In the genomic region with DNA sequence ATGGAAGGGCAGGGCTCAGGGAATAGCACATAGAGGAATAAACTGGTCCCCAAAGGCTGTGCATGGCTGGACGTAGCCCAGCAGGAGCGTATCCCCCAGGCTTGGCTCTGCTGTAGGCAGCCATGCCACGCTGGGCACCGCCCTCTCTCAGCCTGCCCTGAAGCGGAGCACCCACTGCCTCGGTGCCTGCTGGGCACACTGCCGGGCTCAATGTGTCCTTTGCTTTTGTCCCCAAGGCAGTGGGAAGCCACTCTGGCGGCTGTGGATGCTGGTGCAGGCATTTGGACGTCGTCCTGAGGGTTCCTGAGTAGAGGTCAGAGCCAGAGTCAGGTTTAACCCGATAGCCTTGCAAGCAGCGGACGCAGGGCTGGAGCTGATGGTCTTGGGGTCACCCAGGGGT, we compare ENCODE assay signal across 14 cellular contexts.
"Had no signal": no experiment of that assay in that cellular context is flagged by ENCODE, and none has a peak within 500 bp of the region (broad histone marks: within the 10 kb centered on the region; RNA-seq: fewer than 3 reads in every experiment).

No MANE protein-coding gene starts in this region.

- H3K4me1 ChIP-seq: SJSA1 had no signal

- H3K27ac ChIP-seq: SJSA1, SK-N-MC had no signal

- ATAC-seq: HepG2 had no signal

- H3K36me3 ChIP-seq: SJSA1 had no signal

- DNase-seq: KBM-7, MV-4-11, NCI-H1048, NCI-H1105, NCI-H1436 treated with DMSO at 0.1 percent for 48 hours, NCI-H187 treated with DMSO at 0.1 percent for 48 hours, NCI-H2029 treated with DMSO at 0.1 percent for 48 hours, NCI-H510A, NCI-H774, RPMI8226, SIG-M5 had no signal

- H3K4me3 ChIP-seq: SJSA1, SK-N-MC had no signal
